ENCODE assay signal across 8 cellular contexts in the genomic region with DNA sequence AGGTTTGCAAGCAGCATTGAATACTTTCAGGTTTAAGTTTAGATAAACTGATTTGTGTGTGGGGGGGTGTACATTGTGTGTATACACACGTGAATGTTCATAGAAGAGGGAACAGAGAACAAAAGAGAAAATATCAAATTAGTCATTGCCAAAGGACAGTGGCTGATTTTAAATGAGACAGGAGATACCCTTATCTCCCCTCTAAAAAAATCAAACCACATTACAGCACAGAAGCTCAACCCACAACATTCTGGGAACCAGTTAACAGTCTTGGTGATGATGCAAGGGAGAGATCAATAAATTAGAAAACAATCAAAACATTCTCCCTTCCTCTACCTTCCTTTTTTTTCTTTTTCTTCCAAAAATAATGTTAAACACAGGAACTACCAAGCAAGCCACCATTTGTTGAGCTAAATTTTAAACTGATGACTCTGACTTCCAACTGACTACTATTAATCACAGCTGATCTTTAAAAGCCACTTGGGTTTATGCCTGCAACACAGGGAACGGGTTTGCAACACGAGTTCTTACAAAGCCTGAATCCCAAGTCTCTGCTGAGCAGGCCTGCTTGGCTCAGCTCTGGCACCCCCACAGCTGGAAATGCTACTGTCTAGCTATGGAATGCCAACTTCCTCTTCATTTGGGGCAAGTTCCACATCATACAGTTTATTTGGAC.
DNase-seq lines count a peak whose midpoint lies in the region; ATAC-seq, FAIRE-seq and TF ChIP-seq lines count a peak whose summit lies in the region.

No MANE protein-coding gene starts in this region.

- no peak for TF ChIP-seq POLR2A in ovary (IDR thresholded peaks at IDR 0.05)

- dilution Hi-C loops in keratinocyte (cut with MboI; ENCODE audit: extremely low pct_ligation_motif_present, low sequenced_read_pairs): no loop called here

- H3K9ac ChIP-seq in keratinocyte (ENCODE audit: control insufficient read depth, extremely low read depth, insufficient read depth, low read length): no peak overlapping the region

- no peak overlapping the region for H3K4me3 ChIP-seq in SJCRH30
- H3K4me3 ChIP-seq in keratinocyte (ENCODE audit: control insufficient read depth in 2 of 3, extremely low read depth in 1 of 3, insufficient read depth in 2 of 3, low read depth in 1 of 3, low read length in 3 of 3): no peak overlapping the region
- no peak overlapping the region for H3K4me3 ChIP-seq in ovary

- H3K79me2 ChIP-seq in keratinocyte (ENCODE audit: control insufficient read depth, insufficient read depth, low read length): peaks cover 6% of the 10 kb centered on the region

- no peaks in the 10 kb centered on the region for H4K20me1 ChIP-seq in keratinocyte (ENCODE audit: control insufficient read depth, extremely low read depth, insufficient read depth, low read length)

- no peaks in the 10 kb centered on the region for H3K9me1 ChIP-seq in keratinocyte (ENCODE audit: control insufficient read depth, extremely low read depth, insufficient read depth, low read length)

- WGBS in ovary, 3 donors: 59 to 61% (median 60%) methylated on average over 3 of the region's 3 CpGs

- TF ChIP-seq CTCF in keratinocyte (optimal IDR thresholded peaks at IDR 0.05 in 1 of 3, IDR thresholded peaks at IDR 0.05 in 1 of 3, conservative IDR thresholded peaks at IDR 0.05 in 1 of 3; ENCODE audit: extremely low read depth in 1 of 3, insufficient read depth in 2 of 3, low read length in 3 of 3): no peak
- TF ChIP-seq CTCF in ovary (IDR thresholded peaks at IDR 0.05): no peak
- no peak for TF ChIP-seq CTCF in GM20000 (IDR thresholded peaks at IDR 0.05; ENCODE audit: extremely low read depth, missing control alignments)

- TF ChIP-seq EP300 in ovary (IDR thresholded peaks at IDR 0.05): no peak

- H3K4me1 ChIP-seq in SJCRH30 (peaks cover 38% of the 10 kb centered on the region), keratinocyte (ENCODE audit: control insufficient read depth, extremely low read depth, insufficient read depth, low read length) (peaks cover 17% of the 10 kb centered on the region), ovary (ENCODE audit: insufficient read depth) (no peaks in the 10 kb centered on the region)

- ATAC-seq in Right ventricle myocardium inferior (peak; percentile 82), HG03175 (IDR thresholded peaks at IDR 0.05; ENCODE audit: unreplicated experiment) (no peak)

- DNase-seq in Right ventricle myocardium inferior (ENCODE audit: missing footprints): no peak
- no peak for DNase-seq in cardiac septum (ENCODE audit: low spot score)
- DNase-seq in SJCRH30: peak; percentile 17 to 40
- no peak for DNase-seq in keratinocyte (ENCODE audit: low read depth, low spot score)
- no peak for DNase-seq in ovary
- DNase-seq in stimulated activated CD4-positive, alpha-beta T cell treated with anti-CD3 and anti-CD28 coated beads, Interleukin-2, amount 100 ng/mL, for 48 hours: no peak
- no peak for DNase-seq in GM20000 (ENCODE audit: low spot score)

- FAIRE-seq in keratinocyte (lab: Jason Lieb, UNC): peak; percentile 72

- no peak overlapping the region for H3K4me2 ChIP-seq in keratinocyte (ENCODE audit: control insufficient read depth, extremely low read depth, insufficient read depth, low read depth, low read length)

- 0 out of 2 replicates have a peak overlapping the region, but pooled peaks have one; percentile 4 for H3K27ac ChIP-seq in SJCRH30
- no peak overlapping the region for H3K27ac ChIP-seq in keratinocyte (ENCODE audit: control insufficient read depth, insufficient read depth, low read length)
- H3K27ac ChIP-seq in ovary: no peak overlapping the region

- intact Hi-C loops in Right ventricle myocardium inferior (cut with DNase I) (no loop called here), cardiac septum (cut with DNase I) (no loop called here), ovary (cut with DNase I) (no loop called here)

- H3K36me3 ChIP-seq in SJCRH30 (0 out of 2 replicates have a peak, but pooled peaks cover 4% of the 10 kb centered on the region), keratinocyte (ENCODE audit: control insufficient read depth in 2 of 2, extremely low read depth in 1 of 2, insufficient read depth in 2 of 2, low read length in 2 of 2) (peaks cover under 1 to 3% of the 10 kb centered on the region in 2 experiments), ovary (no peaks in the 10 kb centered on the region)

- H3K9me3 ChIP-seq in SJCRH30 (replicated peaks) (no peaks in the 10 kb centered on the region), keratinocyte (ENCODE audit: control insufficient read depth, low read depth, low read length) (no peaks in the 10 kb centered on the region), ovary (no peaks in the 10 kb centered on the region)

- no peaks in the 10 kb centered on the region for H3K27me3 ChIP-seq in SJCRH30
- H3K27me3 ChIP-seq in keratinocyte (ENCODE audit: control insufficient read depth, extremely low read depth, insufficient read depth, low read length): no peaks in the 10 kb centered on the region
- H3K27me3 ChIP-seq in ovary: no peaks in the 10 kb centered on the region

- no peak overlapping the region for H2AFZ ChIP-seq in keratinocyte (ENCODE audit: control insufficient read depth, low read length)

Comparison
In these comparisons a context has a peak if more than half of its experiments do, and no peak if none do; other contexts are left out.
1. DNase-seq: peak in SJCRH30 (2 of 2); none in Right ventricle myocardium inferior (single experiment), cardiac septum (single experiment), keratinocyte (single experiment), ovary (0 of 5), stimulated activated CD4-positive, alpha-beta T cell treated with anti-CD3 and anti-CD28 coated beads, Interleukin-2, amount 100 ng/mL, for 48 hours (0 of 2) and GM20000 (single experiment).